ENCODE assay signal across 25 cellular contexts in the genomic region with DNA sequence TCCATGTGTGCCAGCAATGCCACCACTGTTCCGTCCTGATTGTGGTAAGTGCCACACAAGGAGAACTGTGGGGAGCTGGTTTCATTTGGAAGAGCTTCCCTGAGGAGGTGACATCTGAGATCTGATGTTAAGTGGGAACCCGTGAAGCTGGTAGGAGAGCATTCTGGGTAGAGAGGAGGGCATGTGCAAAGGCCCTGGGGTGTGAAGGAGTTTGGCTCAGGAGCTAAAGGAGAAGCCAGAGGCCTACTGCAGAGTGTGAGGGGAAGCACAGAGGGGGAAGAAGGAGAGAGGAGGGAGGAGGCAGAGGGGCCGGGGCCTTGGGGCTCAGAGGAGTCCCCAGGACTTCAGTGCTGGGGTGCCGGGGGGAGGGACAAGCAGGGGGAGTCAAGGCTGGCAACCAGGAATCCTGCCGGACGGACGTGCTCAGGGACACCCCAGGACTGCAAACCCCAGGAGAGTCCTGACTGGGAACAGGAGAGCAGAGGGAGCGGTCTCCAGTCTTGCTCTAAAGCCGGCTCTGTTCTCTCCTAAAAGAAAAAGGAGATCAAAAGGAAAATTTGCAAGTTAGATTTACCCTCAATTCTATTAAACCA. TPM values are rescaled to one million over a fixed set of nuclear protein-coding genes. Genes with fewer than 3 reads are reported as not detected.
DNase-seq lines count a peak whose midpoint lies in the region; ATAC-seq and TF ChIP-seq lines count a peak whose summit lies in the region.
"Had no signal": no experiment of that assay in that cellular context is flagged by ENCODE, and none has a peak within 500 bp of the region (broad histone marks: within the 10 kb centered on the region; RNA-seq: fewer than 3 reads in every experiment).

No MANE protein-coding gene starts in this region.

- 96% methylated on average over 5 of the region's 9 CpGs for WGBS in mesenchymal stem cell

- H3K4me1 ChIP-seq in mesenchymal stem cell (ENCODE audit: control insufficient read depth, insufficient read depth, low read depth, low read length) = peaks cover 26% of the 10 kb centered on the region

- peak overlapping the region; percentile 90 for H2BK15ac ChIP-seq in mesenchymal stem cell (ENCODE audit: low read depth, poor library complexity, severe bottlenecking)

- peaks cover 56% of the 10 kb centered on the region for H3K4me1 Mint-ChIP-seq in activated CD8-positive, alpha-beta T cell treated with anti-CD3 and anti-CD28 coated beads, Interleukin-2, amount 10 ng/mL, durations not matched to agents 7 days and 5 days (ENCODE audit: low read depth)
- peaks cover 22% of the 10 kb centered on the region for H3K4me1 Mint-ChIP-seq in activated CD8-positive, alpha-beta T cell treated with anti-CD3 and anti-CD28 coated beads for 36 hours (ENCODE audit: low read depth)
- H3K4me1 Mint-ChIP-seq in activated B cell treated with CpG ODN at 0.5 μM for 24 hours = peaks cover 14% of the 10 kb centered on the region
- H3K4me1 Mint-ChIP-seq in stimulated activated effector memory CD8-positive, alpha-beta T cell treated with anti-CD3 and anti-CD28 coated beads, Interleukin-12 subunit alpha, Interleukin-12 subunit beta, amount 100 ng/mL, for 72 hours = peaks cover 45% of the 10 kb centered on the region

- intact Hi-C loops in activated CD8-positive, alpha-beta T cell treated with anti-CD3 and anti-CD28 coated beads for 36 hours (cut with micrococcal nuclease) = loop anchor here (10.0 kb wide), 2 partner anchors 116 to 276 kb away; no protein-coding TSS in a partner anchor
- intact Hi-C loops in activated B cell treated with CpG ODN at 0.5 μM for 24 hours (cut with micrococcal nuclease) = no loop called here

- H2AFZ ChIP-seq in mesenchymal stem cell (ENCODE audit: low read depth, low read length) = no peak overlapping the region
- H2AFZ ChIP-seq: GM23248 had no signal

- H2AK5ac ChIP-seq in mesenchymal stem cell (ENCODE audit: low read length, severe bottlenecking) = peak overlapping the region; percentile 38

- no peak overlapping the region for H3K4me3 ChIP-seq in mesenchymal stem cell (ENCODE audit: insufficient read depth in 1 of 2, low read depth in 1 of 2, low read length in 2 of 2)
- H3K4me3 ChIP-seq: BLaER1, GM23248 had no signal

- H4K8ac ChIP-seq in mesenchymal stem cell (ENCODE audit: low read length) = peak overlapping the region; percentile 27

- H3K36me3 ChIP-seq in mesenchymal stem cell (ENCODE audit: control insufficient read depth in 1 of 2, insufficient read depth in 2 of 2, low read depth in 1 of 2, low read length in 2 of 2) = no peaks in the 10 kb centered on the region
- H3K36me3 ChIP-seq: BLaER1 had no signal

- H4K91ac ChIP-seq in mesenchymal stem cell (ENCODE audit: low read length) = peak overlapping the region; percentile 43

- no peak overlapping the region for H3K14ac ChIP-seq in mesenchymal stem cell (ENCODE audit: low read length in 2 of 2)

- peak overlapping the region in 1 of 2 experiments; percentile 47 for H2BK12ac ChIP-seq in mesenchymal stem cell (ENCODE audit: low read length in 2 of 2)

- no peaks in the 10 kb centered on the region for H3K9me3 ChIP-seq in mesenchymal stem cell (ENCODE audit: control insufficient read depth, low read length)
- H3K9me3 ChIP-seq: BLaER1 had no signal

- H3K9ac ChIP-seq in mesenchymal stem cell (ENCODE audit: low read length) = no peak overlapping the region
- H3K9ac ChIP-seq: BLaER1, GM23248 had no signal

- H3K27me3 Mint-ChIP-seq in activated CD8-positive, alpha-beta T cell treated with anti-CD3 and anti-CD28 coated beads, Interleukin-2, amount 10 ng/mL, durations not matched to agents 7 days and 5 days (ENCODE audit: low read depth) = peaks cover 2% of the 10 kb centered on the region
- H3K27me3 Mint-ChIP-seq in activated CD8-positive, alpha-beta T cell treated with anti-CD3 and anti-CD28 coated beads for 36 hours = peaks cover 3% of the 10 kb centered on the region
- peaks cover 25% of the 10 kb centered on the region for H3K27me3 Mint-ChIP-seq in activated B cell treated with CpG ODN at 0.5 μM for 24 hours
- H3K27me3 Mint-ChIP-seq: CD4-positive, alpha-beta memory T cell had no signal

- no peaks in the 10 kb centered on the region for H3K79me1 ChIP-seq in mesenchymal stem cell (replicated peaks; ENCODE audit: low read length, poor library complexity, severe bottlenecking)

- POLR2A ChIA-PET in activated CD8-positive, alpha-beta T cell treated with anti-CD3 and anti-CD28 coated beads, Interleukin-2, amount 10 ng/mL, durations not matched to agents 7 days and 5 days (lab: Charles Lee) = no interaction called here
- POLR2A ChIA-PET in activated CD8-positive, alpha-beta T cell treated with anti-CD3 and anti-CD28 coated beads for 36 hours (lab: Charles Lee) = interaction anchor here (1.2 kb wide), 2 partner anchors 14 to 104 kb away, joined by 3 read pairs; no protein-coding TSS in a partner anchor
- POLR2A ChIA-PET in activated B cell treated with CpG ODN at 0.5 μM for 24 hours (lab: Charles Lee) = no interaction called here

- H3K23ac ChIP-seq in mesenchymal stem cell (ENCODE audit: low read length in 2 of 2) = no peak overlapping the region

- no peaks in the 10 kb centered on the region for H3K27me3 ChIP-seq in mesenchymal stem cell (ENCODE audit: control insufficient read depth in 1 of 2, insufficient read depth in 1 of 2, low read length in 2 of 2)
- H3K27me3 ChIP-seq: BLaER1 had no signal

- TF ChIP-seq CTCF in activated CD8-positive, alpha-beta T cell treated with anti-CD3 and anti-CD28 coated beads for 36 hours (IDR thresholded peaks at IDR 0.05) = no peak
- no peak for TF ChIP-seq CTCF in activated B cell treated with CpG ODN at 0.5 μM for 24 hours (IDR thresholded peaks at IDR 0.05)

- H3K27ac ChIP-seq in mesenchymal stem cell (ENCODE audit: low read length, poor library complexity, severe bottlenecking) = no peak overlapping the region
- H3K27ac ChIP-seq: BLaER1, GM23248 had no signal

- no peak for DNase-seq in activated CD8-positive, alpha-beta T cell treated with anti-CD3 and anti-CD28 coated beads, Interleukin-2, amount 10 ng/mL, durations not matched to agents 7 days and 5 days
- DNase-seq in activated CD8-positive, alpha-beta T cell treated with anti-CD3 and anti-CD28 coated beads for 36 hours = no peak
- DNase-seq in activated B cell treated with CpG ODN at 0.5 μM for 24 hours (no peak), mesenchymal stem cell (no peak), Ammon's horn (ENCODE audit: low spot score) (no peak), NCI-H146 treated with DMSO at 0.1 percent for 48 hours (lab: John Stamatoyannopoulos, UW; ENCODE audit: unreplicated experiment) (no peak)
- DNase-seq in stimulated activated effector memory CD8-positive, alpha-beta T cell treated with anti-CD3 and anti-CD28 coated beads, Interleukin-12 subunit alpha, Interleukin-12 subunit beta, amount 100 ng/mL, for 72 hours (ENCODE audit: low spot score in 2 of 2) = no peak
- DNase-seq: Calu3; CD4-positive, alpha-beta memory T cell; DMS53; EL; GM23248; HCEC 1CT; KBM-7; MV-4-11; NCI-H1417; NCI-H1930; NCI-H345; NCI-H524 treated with DMSO at 0.1 percent for 48 hours; PC-3; RPMI8226; SIG-M5 had no signal

- no peaks in the 10 kb centered on the region for H3K9me3 Mint-ChIP-seq in activated CD8-positive, alpha-beta T cell treated with anti-CD3 and anti-CD28 coated beads, Interleukin-2, amount 10 ng/mL, durations not matched to agents 7 days and 5 days (ENCODE audit: insufficient read depth)
- no peaks in the 10 kb centered on the region for H3K9me3 Mint-ChIP-seq in activated CD8-positive, alpha-beta T cell treated with anti-CD3 and anti-CD28 coated beads for 36 hours
- no peaks in the 10 kb centered on the region for H3K9me3 Mint-ChIP-seq in activated B cell treated with CpG ODN at 0.5 μM for 24 hours
- no peaks in the 10 kb centered on the region for H3K9me3 Mint-ChIP-seq in stimulated activated effector memory CD8-positive, alpha-beta T cell treated with anti-CD3 and anti-CD28 coated beads, Interleukin-12 subunit alpha, Interleukin-12 subunit beta, amount 100 ng/mL, for 72 hours

- no peaks in the 10 kb centered on the region for H3K36me3 Mint-ChIP-seq in activated CD8-positive, alpha-beta T cell treated with anti-CD3 and anti-CD28 coated beads, Interleukin-2, amount 10 ng/mL, durations not matched to agents 7 days and 5 days (ENCODE audit: low read depth)
- no peaks in the 10 kb centered on the region for H3K36me3 Mint-ChIP-seq in activated CD8-positive, alpha-beta T cell treated with anti-CD3 and anti-CD28 coated beads for 36 hours (ENCODE audit: low read depth)
- H3K36me3 Mint-ChIP-seq in activated B cell treated with CpG ODN at 0.5 μM for 24 hours (ENCODE audit: low read depth) = no peaks in the 10 kb centered on the region
- peaks cover 6% of the 10 kb centered on the region for H3K36me3 Mint-ChIP-seq in stimulated activated effector memory CD8-positive, alpha-beta T cell treated with anti-CD3 and anti-CD28 coated beads, Interleukin-12 subunit alpha, Interleukin-12 subunit beta, amount 100 ng/mL, for 72 hours
- H3K36me3 Mint-ChIP-seq: CD4-positive, alpha-beta memory T cell had no signal

- H3K18ac ChIP-seq in mesenchymal stem cell (ENCODE audit: low read depth in 1 of 2, low read length in 2 of 2) = no peak overlapping the region

- CTCF ChIA-PET in activated CD8-positive, alpha-beta T cell treated with anti-CD3 and anti-CD28 coated beads, Interleukin-2, amount 10 ng/mL, durations not matched to agents 7 days and 5 days (lab: Charles Lee) = interaction anchor here (1.2 to 1.4 kb wide), 2 partner anchors 14 to 458 kb away, joined by 4 read pairs; no protein-coding TSS in a partner anchor
- CTCF ChIA-PET in activated CD8-positive, alpha-beta T cell treated with anti-CD3 and anti-CD28 coated beads for 36 hours (lab: Charles Lee) = interaction anchor here (1.6 kb wide), 1 partner anchor 459 kb away, joined by 3 read pairs; no protein-coding TSS in a partner anchor
- CTCF ChIA-PET in activated B cell treated with CpG ODN at 0.5 μM for 24 hours (lab: Charles Lee) = no interaction called here

- H3K4me3 Mint-ChIP-seq in activated CD8-positive, alpha-beta T cell treated with anti-CD3 and anti-CD28 coated beads, Interleukin-2, amount 10 ng/mL, durations not matched to agents 7 days and 5 days = no peak overlapping the region
- no peak overlapping the region for H3K4me3 Mint-ChIP-seq in activated CD8-positive, alpha-beta T cell treated with anti-CD3 and anti-CD28 coated beads for 36 hours
- H3K4me3 Mint-ChIP-seq in activated B cell treated with CpG ODN at 0.5 μM for 24 hours = no peak overlapping the region
- H3K4me3 Mint-ChIP-seq in stimulated activated effector memory CD8-positive, alpha-beta T cell treated with anti-CD3 and anti-CD28 coated beads, Interleukin-12 subunit alpha, Interleukin-12 subunit beta, amount 100 ng/mL, for 72 hours = no peak overlapping the region
- H3K4me3 Mint-ChIP-seq: CD4-positive, alpha-beta memory T cell had no signal

- H3K4ac ChIP-seq in mesenchymal stem cell (ENCODE audit: low read depth in 1 of 2, low read length in 2 of 2) = peak overlapping the region; percentile 4 to 46

- peak overlapping the region; percentile 21 for H2BK120ac ChIP-seq in mesenchymal stem cell (ENCODE audit: low read depth, low read length)

- H2BK5ac ChIP-seq in mesenchymal stem cell (ENCODE audit: low read depth, low read length, poor library complexity, severe bottlenecking) = no peak overlapping the region

- peak overlapping the region; percentile 37 for H3K27ac Mint-ChIP-seq in activated CD8-positive, alpha-beta T cell treated with anti-CD3 and anti-CD28 coated beads, Interleukin-2, amount 10 ng/mL, durations not matched to agents 7 days and 5 days
- H3K27ac Mint-ChIP-seq in activated CD8-positive, alpha-beta T cell treated with anti-CD3 and anti-CD28 coated beads for 36 hours = no peak overlapping the region
- peak overlapping the region; percentile 4 for H3K27ac Mint-ChIP-seq in activated B cell treated with CpG ODN at 0.5 μM for 24 hours
- peak overlapping the region; percentile 19 for H3K27ac Mint-ChIP-seq in stimulated activated effector memory CD8-positive, alpha-beta T cell treated with anti-CD3 and anti-CD28 coated beads, Interleukin-12 subunit alpha, Interleukin-12 subunit beta, amount 100 ng/mL, for 72 hours

- no peak for ATAC-seq in activated CD8-positive, alpha-beta T cell treated with anti-CD3 and anti-CD28 coated beads, Interleukin-2, amount 10 ng/mL, durations not matched to agents 7 days and 5 days
- no peak for ATAC-seq in activated CD8-positive, alpha-beta T cell treated with anti-CD3 and anti-CD28 coated beads for 36 hours
- no peak for ATAC-seq in activated B cell treated with CpG ODN at 0.5 μM for 24 hours (ENCODE audit: low read depth)
- ATAC-seq in stimulated activated effector memory CD8-positive, alpha-beta T cell treated with anti-CD3 and anti-CD28 coated beads, Interleukin-12 subunit alpha, Interleukin-12 subunit beta, amount 100 ng/mL, for 72 hours = no peak
- ATAC-seq in HG02571 (IDR thresholded peaks at IDR 0.05; ENCODE audit: unreplicated experiment) = no peak
- ATAC-seq: PC-3 had no signal

- H3K4me2 ChIP-seq in mesenchymal stem cell (ENCODE audit: low read length, poor library complexity, severe bottlenecking) = no peak overlapping the region

RNA-seq across cellular contexts. Expression of gene C9orf50, which starts 19.7 kb away (rescaled TPM):
- not detected for total RNA-seq in activated CD8-positive, alpha-beta T cell treated with anti-CD3 and anti-CD28 coated beads, Interleukin-2, amount 10 ng/mL, durations not matched to agents 7 days and 5 days
- not detected for total RNA-seq in activated CD8-positive, alpha-beta T cell treated with anti-CD3 and anti-CD28 coated beads for 36 hours
- not detected in 2 replicates for total RNA-seq in activated B cell treated with CpG ODN at 0.5 μM for 24 hours
- polyA plus RNA-seq in mesenchymal stem cell (2013, experiment 1 of 2) = 0.03 TPM
- 0.04 TPM for polyA plus RNA-seq in mesenchymal stem cell (2013, experiment 2 of 2)
- total RNA-seq: A172; Calu3; CD4-positive, alpha-beta memory T cell; PC-3 had no signal
- polyA plus RNA-seq: CD4-positive, alpha-beta memory T cell had no signal

RNA-seq across cellular contexts. Expression of gene NTMT1, which starts 24.8 kb away (rescaled TPM):
- total RNA-seq in activated CD8-positive, alpha-beta T cell treated with anti-CD3 and anti-CD28 coated beads, Interleukin-2, amount 10 ng/mL, durations not matched to agents 7 days and 5 days = 10 to 100 TPM; 36.2 to 39.2 TPM
- total RNA-seq in activated CD8-positive, alpha-beta T cell treated with anti-CD3 and anti-CD28 coated beads for 36 hours = 10 to 100 TPM; 69.5 to 74.4 TPM
- 33.1 and 40.1 TPM in 2 replicates for total RNA-seq in activated B cell treated with CpG ODN at 0.5 μM for 24 hours
- 38.5 TPM for polyA plus RNA-seq in mesenchymal stem cell (2013, experiment 1 of 2)
- polyA plus RNA-seq in mesenchymal stem cell (2013, experiment 2 of 2) = 39.6 TPM

RNA-seq across cellular contexts. Expression of gene ASB6, which starts 40.8 kb away (rescaled TPM):
- 10 to 100 TPM; 25.4 to 27.7 TPM for total RNA-seq in activated CD8-positive, alpha-beta T cell treated with anti-CD3 and anti-CD28 coated beads, Interleukin-2, amount 10 ng/mL, durations not matched to agents 7 days and 5 days
- 10 to 100 TPM; 16.6 TPM for total RNA-seq in activated CD8-positive, alpha-beta T cell treated with anti-CD3 and anti-CD28 coated beads for 36 hours
- total RNA-seq in activated B cell treated with CpG ODN at 0.5 μM for 24 hours = 18.9 and 20.1 TPM in 2 replicates
- polyA plus RNA-seq in mesenchymal stem cell (2013, experiment 1 of 2) = 11.6 TPM
- 11.6 TPM for polyA plus RNA-seq in mesenchymal stem cell (2013, experiment 2 of 2)
